ENCODE assay signal across 27 cellular contexts in the genomic region with DNA sequence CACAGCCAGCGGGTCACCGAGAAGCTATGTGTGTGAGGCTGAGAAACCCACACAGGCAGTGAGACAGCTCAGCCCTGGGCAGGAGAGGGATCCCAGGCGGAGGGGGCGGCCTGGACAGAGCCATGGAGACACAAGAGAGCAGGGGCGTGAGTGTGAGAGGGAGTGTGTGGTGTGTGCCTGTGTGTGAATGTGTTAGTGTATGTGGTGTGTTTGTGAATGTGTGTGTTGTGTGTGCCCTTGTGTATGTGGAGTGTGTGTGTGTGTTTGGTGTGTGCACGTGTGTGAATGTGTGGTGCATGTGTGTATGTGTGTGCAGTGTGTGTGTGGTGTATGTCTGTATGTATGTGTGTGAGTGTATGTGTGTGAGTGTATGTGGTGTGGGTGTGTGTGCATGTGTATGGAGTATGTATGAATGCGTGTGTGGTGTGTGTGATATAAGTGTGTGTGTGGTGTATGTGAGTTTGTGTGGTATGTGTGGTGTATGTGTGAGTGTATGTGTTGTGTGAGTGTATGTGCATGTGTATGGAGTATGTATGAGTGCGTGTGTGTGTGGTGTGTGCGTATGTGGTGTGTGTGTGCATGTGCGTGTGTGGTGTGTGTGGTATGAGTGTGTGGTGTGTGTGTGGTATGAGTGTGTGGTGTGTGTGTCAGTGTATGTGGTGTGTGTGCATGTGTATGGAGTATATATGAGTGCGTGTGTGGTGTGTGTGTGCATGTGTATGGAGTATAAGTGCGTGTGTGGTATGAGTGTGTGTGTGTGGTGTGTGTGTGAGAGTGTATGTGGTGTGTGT.
DNase-seq lines count a peak whose midpoint lies in the region; ATAC-seq and TF ChIP-seq lines count a peak whose summit lies in the region.
"Had no signal": no experiment of that assay in that cellular context is flagged by ENCODE, and none has a peak within 500 bp of the region (broad histone marks: within the 10 kb centered on the region; RNA-seq: fewer than 3 reads in every experiment).

No MANE protein-coding gene starts in this region.

- 100% methylated on average over 1 to 5 of the region's 12 CpGs for WGBS in neuronal stem cell (ENCODE audit: extremely low coverage in 2 of 2, insufficient read length in 2 of 2, insufficient replicate concordance in 1 of 2), 2 donors

- H3K9me3 Mint-ChIP-seq in stimulated activated naive CD8-positive, alpha-beta T cell treated with anti-CD3 and anti-CD28 coated beads, Interleukin-15, amount 100 ng/mL, for 72 hours: no peaks in the 10 kb centered on the region
- H3K9me3 Mint-ChIP-seq: activated CD4-positive, alpha-beta memory T cell treated with anti-CD3 and anti-CD28 coated beads for 36 hours; activated T-cell treated with anti-CD3 and anti-CD28 coated beads, Interleukin-2, amount 50 U/mL, for 72 hours had no signal

- H3K4me2 ChIP-seq in neuronal stem cell (ENCODE audit: insufficient read depth, low read length, poor library complexity, severe bottlenecking) (no peak overlapping the region), PC-3 (ENCODE audit: low read length) (no peak overlapping the region)
- H3K4me2 ChIP-seq: PC-9 had no signal

- H3K79me2 ChIP-seq in PC-3 (ENCODE audit: low read length): no peaks in the 10 kb centered on the region
- H3K79me2 ChIP-seq: parathyroid adenoma had no signal

- peak overlapping the region; percentile 61 for H3K18ac ChIP-seq in neuronal stem cell (ENCODE audit: low read length)

- peaks cover 5% of the 10 kb centered on the region for H3K79me1 ChIP-seq in neuronal stem cell (ENCODE audit: low read depth, low read length)

- H3K36me3 ChIP-seq in neuronal stem cell (replicated peaks in 1 of 2; ENCODE audit: control insufficient read depth in 2 of 2, insufficient read depth in 2 of 2, low read length in 2 of 2) (peaks cover 0 to 3% of the 10 kb centered on the region in 2 donors), PC-3 (ENCODE audit: low read depth, low read length) (no peaks in the 10 kb centered on the region)
- H3K36me3 ChIP-seq: gastrocnemius medialis, tibial nerve had no signal

- no peak overlapping the region for H2BK120ac ChIP-seq in neuronal stem cell (ENCODE audit: low read depth, low read length)

- H3K27ac ChIP-seq in neuronal stem cell (replicated peaks; ENCODE audit: low read length) (no peak overlapping the region), PC-3 (ENCODE audit: low read length) (no peak overlapping the region)
- H3K27ac ChIP-seq: body of pancreas, C4-2B, gastrocnemius medialis, parathyroid adenoma, PC-9, tibial nerve had no signal

- peaks cover 1% of the 10 kb centered on the region for H3K27me3 Mint-ChIP-seq in stimulated activated naive CD8-positive, alpha-beta T cell treated with anti-CD3 and anti-CD28 coated beads, Interleukin-15, amount 100 ng/mL, for 72 hours

- TF ChIP-seq CTCF in PC-3 (conservative IDR thresholded peaks at IDR 0.05; ENCODE audit: low read depth, low read length): no peak

- H2BK15ac ChIP-seq in neuronal stem cell (ENCODE audit: low read length): peak overlapping the region; percentile 13

- BruUV-seq in PC-3 (replicated peaks; lab: Mats Ljungman, UMichigan): no TSS peak

- CTCF ChIA-PET in PC-3 (lab: Charles Lee): no interaction called here

- POLR2A ChIA-PET in PC-3 (lab: Charles Lee; ENCODE audit: unreplicated experiment): no interaction called here

- peak overlapping the region; percentile 43 for H4K8ac ChIP-seq in neuronal stem cell (ENCODE audit: low read depth, low read length)

- H3K9me3 ChIP-seq in neuronal stem cell (replicated peaks in 1 of 2; ENCODE audit: control insufficient read depth in 2 of 2, insufficient read depth in 1 of 2, low read depth in 1 of 2, low read length in 2 of 2) (peaks cover 0 to 12% of the 10 kb centered on the region in 2 donors), PC-3 (ENCODE audit: low read length) (no peaks in the 10 kb centered on the region)
- H3K9me3 ChIP-seq: body of pancreas, Caco-2, gastrocnemius medialis, tibial nerve had no signal

- peak overlapping the region; percentile 74 for H4K91ac ChIP-seq in neuronal stem cell (ENCODE audit: low read depth, low read length, poor library complexity)

- H2BK12ac ChIP-seq in neuronal stem cell (ENCODE audit: low read length): no peak overlapping the region

- H3K9ac ChIP-seq in neuronal stem cell (ENCODE audit: low read depth, low read length, poor library complexity): peak overlapping the region; percentile 70
- no peak overlapping the region for H3K9ac ChIP-seq in PC-3 (ENCODE audit: low read length)
- H3K9ac ChIP-seq: parathyroid adenoma had no signal

- no peak for DNase-seq in stimulated activated naive CD8-positive, alpha-beta T cell treated with anti-CD3 and anti-CD28 coated beads, Interleukin-15, amount 100 ng/mL, for 72 hours
- DNase-seq in stimulated activated naive CD8-positive, alpha-beta T cell treated with anti-CD3 and anti-CD28 coated beads, Interleukin-15, Interleukin-2, amounts not matched to agents 100 U/mL and 50 U/mL, for 24 hours: no peak
- DNase-seq in fibroblast of gingiva (ENCODE audit: low read depth): peak; percentile 7
- DNase-seq in neuronal stem cell (ENCODE audit: low spot score): no peak
- DNase-seq in PC-3: no peak
- DNase-seq in NCI-H524 (lab: John Stamatoyannopoulos, UW): no peak
- no peak for DNase-seq in NCI-H2171 (lab: John Stamatoyannopoulos, UW)
- no peak for DNase-seq in KG1 (lab: John Stamatoyannopoulos, UW)
- DNase-seq: activated CD4-positive, alpha-beta memory T cell treated with anti-CD3 and anti-CD28 coated beads for 36 hours; activated T-cell treated with anti-CD3 and anti-CD28 coated beads, Interleukin-2, amount 50 U/mL, for 72 hours; body of pancreas; Caco-2; dermis blood vessel endothelial cell; DMS53; gastrocnemius medialis; NCI-H1105 treated with DMSO at 0.1 percent for 48 hours; NCI-H187 treated with DMSO at 0.1 percent for 48 hours; NCI-H526; PC-9; stimulated activated CD4-positive, alpha-beta T cell treated with anti-CD3 and anti-CD28 coated beads, Interleukin-12 subunit alpha, Interleukin-12 subunit beta, amount 100 ng/mL, for 4 hours; stimulated activated CD4-positive, alpha-beta T cell treated with anti-CD3 and anti-CD28 coated beads, Interleukin-2, amount 100 ng/mL, for 48 hours; T-helper 17 cell had no signal

- H3K27ac Mint-ChIP-seq in stimulated activated naive CD8-positive, alpha-beta T cell treated with anti-CD3 and anti-CD28 coated beads, Interleukin-15, amount 100 ng/mL, for 72 hours: no peak overlapping the region
- H3K27ac Mint-ChIP-seq: activated CD4-positive, alpha-beta memory T cell treated with anti-CD3 and anti-CD28 coated beads for 36 hours; activated T-cell treated with anti-CD3 and anti-CD28 coated beads, Interleukin-2, amount 50 U/mL, for 72 hours; T-helper 17 cell had no signal

- H3K4me3 ChIP-seq in neuronal stem cell (ENCODE audit: low read length in 2 of 2) (peak overlapping the region in 1 of 2 donors; percentile 73), PC-3 (ENCODE audit: low read length) (no peak overlapping the region)
- H3K4me3 ChIP-seq: body of pancreas, gastrocnemius medialis, PC-9, tibial nerve had no signal

- H2AK5ac ChIP-seq in neuronal stem cell (ENCODE audit: low read depth, low read length): no peak overlapping the region

- H3K4ac ChIP-seq in neuronal stem cell (ENCODE audit: low read length): no peak overlapping the region

- H3K4me1 Mint-ChIP-seq in stimulated activated naive CD8-positive, alpha-beta T cell treated with anti-CD3 and anti-CD28 coated beads, Interleukin-15, amount 100 ng/mL, for 72 hours: no peaks in the 10 kb centered on the region
- H3K4me1 Mint-ChIP-seq: T-helper 17 cell had no signal

- intact Hi-C loops in PC-3 (cut with micrococcal nuclease): no loop called here

- H4K20me1 ChIP-seq in PC-3 (ENCODE audit: low read length): no peaks in the 10 kb centered on the region

- H2AFZ ChIP-seq in neuronal stem cell (ENCODE audit: low read length): no peak overlapping the region
- H2AFZ ChIP-seq in PC-3 (ENCODE audit: low read length): no peak overlapping the region
- H2AFZ ChIP-seq: parathyroid adenoma, PC-9 had no signal

- H3K4me3 Mint-ChIP-seq in stimulated activated naive CD8-positive, alpha-beta T cell treated with anti-CD3 and anti-CD28 coated beads, Interleukin-15, amount 100 ng/mL, for 72 hours: no peak overlapping the region
- H3K4me3 Mint-ChIP-seq: activated CD4-positive, alpha-beta memory T cell treated with anti-CD3 and anti-CD28 coated beads for 36 hours; activated T-cell treated with anti-CD3 and anti-CD28 coated beads, Interleukin-2, amount 50 U/mL, for 72 hours; neural crest cell; T-helper 17 cell had no signal

- ATAC-seq in stimulated activated naive CD8-positive, alpha-beta T cell treated with anti-CD3 and anti-CD28 coated beads, Interleukin-15, amount 100 ng/mL, for 72 hours: peak; percentile 19
- no peak for ATAC-seq in stimulated activated naive CD8-positive, alpha-beta T cell treated with anti-CD3 and anti-CD28 coated beads, Interleukin-15, Interleukin-2, amounts not matched to agents 100 U/mL and 50 U/mL, for 24 hours
- no peak for ATAC-seq in PC-3
- ATAC-seq: activated CD4-positive, CD25-positive, alpha-beta regulatory T cell treated with anti-CD3 and anti-CD28 coated beads, Interleukin-2, amount 50 U/mL, for 24 hours; activated T-cell treated with anti-CD3 and anti-CD28 coated beads, Interleukin-2, amount 50 U/mL, for 72 hours; body of pancreas; gastrocnemius medialis; T-helper 17 cell had no signal

- H3K4me1 ChIP-seq in neuronal stem cell (ENCODE audit: control insufficient read depth in 2 of 2, insufficient read depth in 1 of 2, low read depth in 1 of 2, low read length in 2 of 2) (peaks cover 17 to 20% of the 10 kb centered on the region in 2 donors), PC-3 (ENCODE audit: insufficient read depth, low read length) (no peaks in the 10 kb centered on the region)
- H3K4me1 ChIP-seq: body of pancreas, Caco-2, gastrocnemius medialis, parathyroid adenoma, tibial nerve had no signal

- H2BK5ac ChIP-seq in neuronal stem cell (ENCODE audit: low read length): no peak overlapping the region

- H3K9me2 ChIP-seq in PC-3 (replicated peaks; ENCODE audit: low read length): no peaks in the 10 kb centered on the region

- peak overlapping the region; percentile 11 for H3K14ac ChIP-seq in neuronal stem cell (ENCODE audit: low read length)

- H3F3A ChIP-seq in PC-3 (ENCODE audit: low read length, unreplicated experiment): no peaks in the 10 kb centered on the region

- H3K27me3 ChIP-seq in neuronal stem cell (ENCODE audit: control insufficient read depth in 3 of 3, insufficient read depth in 3 of 3, low read depth in 1 of 3, low read length in 3 of 3) (peaks cover 0 to 3% (median 0%) of the 10 kb centered on the region in 3 experiments), PC-3 (ENCODE audit: low read length) (no peaks in the 10 kb centered on the region)
- H3K27me3 ChIP-seq: body of pancreas, tibial nerve had no signal

- H3K23ac ChIP-seq in neuronal stem cell (ENCODE audit: low read depth, low read length, poor library complexity): peak overlapping the region; percentile 8
